8 cellular contexts compared by ENCODE assay signal in the genomic region with DNA sequence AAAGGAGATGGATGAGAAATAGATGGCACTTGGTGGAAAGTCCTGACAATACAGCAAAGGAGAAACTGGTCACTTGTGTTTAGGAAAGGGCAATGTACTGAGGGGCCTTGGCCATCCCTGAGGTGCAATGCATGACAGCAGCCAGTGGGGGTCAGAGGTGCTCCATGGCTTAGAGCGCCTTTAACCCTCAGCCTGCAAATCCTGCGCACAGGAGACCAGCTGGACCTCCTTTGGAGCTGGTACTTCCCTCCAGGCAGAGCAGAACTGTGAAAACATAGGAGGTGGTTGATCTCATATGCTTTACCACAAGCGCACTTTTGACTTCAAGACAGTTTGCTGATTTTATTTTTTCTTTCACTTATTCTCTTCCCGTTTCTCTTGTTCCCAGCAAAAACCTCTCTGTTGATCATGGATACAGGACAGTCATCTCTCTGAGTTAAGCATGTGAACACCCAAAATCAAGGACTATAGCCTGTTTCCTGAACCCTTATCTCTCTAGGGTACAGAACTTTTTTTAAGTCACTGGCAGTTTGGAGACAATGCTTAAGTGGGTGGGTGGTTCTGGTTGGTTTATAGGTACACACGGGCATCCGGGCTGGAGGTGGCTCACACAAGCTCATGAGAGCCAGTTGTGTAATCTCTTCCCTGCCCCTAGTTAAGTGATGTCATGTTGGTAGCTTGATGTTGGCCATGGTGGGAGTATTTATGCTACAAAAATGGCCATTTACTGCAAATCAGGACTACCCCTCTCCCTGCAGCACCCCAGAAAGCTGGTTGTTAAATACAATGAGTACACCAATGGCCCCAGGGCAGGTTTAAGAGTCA. TPM values are rescaled to one million over a fixed set of nuclear protein-coding genes. Genes with fewer than 3 reads are reported as not detected.
DNase-seq lines count a peak whose midpoint lies in the region; ATAC-seq and TF ChIP-seq lines count a peak whose summit lies in the region.

No MANE protein-coding gene starts in this region.

- H3K36me3 Mint-ChIP-seq in naive thymus-derived CD8-positive, alpha-beta T cell, result no peaks in the 10 kb centered on the region
- no peaks in the 10 kb centered on the region for H3K36me3 Mint-ChIP-seq in stimulated activated naive B cell treated with anti-CD40 and anti-IgM and Interleukin-4, amounts not matched to agents 10 μg/mL and 1 μg/mL and 100 μg/mL, for 72 hours

- peak overlapping the region in 5 of 10 donors; percentile 11 to 83 (median 40) for H3K27ac Mint-ChIP-seq in naive thymus-derived CD8-positive, alpha-beta T cell
- H3K27ac Mint-ChIP-seq in stimulated activated naive B cell treated with anti-CD40 and anti-IgM and Interleukin-4, amounts not matched to agents 10 μg/mL and 1 μg/mL and 100 μg/mL, for 72 hours, result peak overlapping the region; percentile 85

- TF ChIP-seq POLR2A in erythroblast (IDR thresholded peaks at IDR 0.05; ENCODE audit: low read length), result no peak

- POLR2A ChIA-PET in naive thymus-derived CD8-positive, alpha-beta T cell (lab: Charles Lee), result interaction anchor here (0.5 to 1.9 kb wide), 4 partner anchors 544 to 632 kb away, joined by 3 to 15 read pairs (median 6); a partner anchor contains a TSS

- peaks cover 0 to 8% (median 3%) of the 10 kb centered on the region in 5 donors for H3K27me3 Mint-ChIP-seq in naive thymus-derived CD8-positive, alpha-beta T cell
- H3K27me3 Mint-ChIP-seq in stimulated activated naive B cell treated with anti-CD40 and anti-IgM and Interleukin-4, amounts not matched to agents 10 μg/mL and 1 μg/mL and 100 μg/mL, for 72 hours, result peaks cover 6 to 10% of the 10 kb centered on the region in 2 donors

- ATAC-seq in GM21390 (IDR thresholded peaks at IDR 0.05; ENCODE audit: unreplicated experiment), result peak; percentile 92
- ATAC-seq in naive thymus-derived CD8-positive, alpha-beta T cell, result peak; percentile 94 to 97
- ATAC-seq in stimulated activated naive B cell treated with anti-CD40 and anti-IgM and Interleukin-4, amounts not matched to agents 10 μg/mL and 1 μg/mL and 100 μg/mL, for 72 hours (replicated peaks), result peak; percentile 89 to 91

- peak; percentile 78 for DNase-seq in D341Med (ENCODE audit: low spot score)
- DNase-seq in HT1080 (ENCODE audit: low read depth), result peak; percentile 78
- peak; percentile 26 for DNase-seq in OCI-M2 (lab: John Stamatoyannopoulos, UW; ENCODE audit: unreplicated experiment)
- DNase-seq in activated T-cell treated with anti-CD3 and anti-CD28 coated beads for 24 hours (ENCODE audit: low read depth), result peak; percentile 76
- peak; percentile 79 to 89 for DNase-seq in erythroblast (lab: John Stamatoyannopoulos, UW)
- DNase-seq in naive thymus-derived CD8-positive, alpha-beta T cell, result peak; percentile 52 to 83 (median 68)
- DNase-seq in stimulated activated naive B cell treated with anti-CD40 and anti-IgM and Interleukin-4, amounts not matched to agents 10 μg/mL and 1 μg/mL and 100 μg/mL, for 72 hours, result peak; percentile 73

- no peaks in the 10 kb centered on the region for H3K9me3 Mint-ChIP-seq in naive thymus-derived CD8-positive, alpha-beta T cell
- no peaks in the 10 kb centered on the region for H3K9me3 Mint-ChIP-seq in stimulated activated naive B cell treated with anti-CD40 and anti-IgM and Interleukin-4, amounts not matched to agents 10 μg/mL and 1 μg/mL and 100 μg/mL, for 72 hours

- H3K4me1 Mint-ChIP-seq in naive thymus-derived CD8-positive, alpha-beta T cell, result peaks cover 10 to 20% (median 12%) of the 10 kb centered on the region in 4 donors
- peaks cover 25% of the 10 kb centered on the region in 2 donors for H3K4me1 Mint-ChIP-seq in stimulated activated naive B cell treated with anti-CD40 and anti-IgM and Interleukin-4, amounts not matched to agents 10 μg/mL and 1 μg/mL and 100 μg/mL, for 72 hours

- peak overlapping the region in 8 of 10 donors; percentile 19 to 70 (median 31) for H3K4me3 Mint-ChIP-seq in naive thymus-derived CD8-positive, alpha-beta T cell
- H3K4me3 Mint-ChIP-seq in stimulated activated naive B cell treated with anti-CD40 and anti-IgM and Interleukin-4, amounts not matched to agents 10 μg/mL and 1 μg/mL and 100 μg/mL, for 72 hours, result peak overlapping the region; percentile 49 to 53

RNA-seq across cellular contexts. Expression of a gene that starts 37.6 kb away (rescaled TPM):
- total RNA-seq in HT1080 (2014; rRNA removed; shearing (Covaris generic)), result not detected in 2 replicates
- 0.05 and 0.10 TPM in 2 replicates for polyA plus RNA-seq in HT1080 (2015; cell fraction: cytosol; rRNA removed)
- polyA plus RNA-seq in HT1080 (2015; cell fraction: nucleus; rRNA removed), result not detected in 2 replicates
- not detected for total RNA-seq in naive thymus-derived CD8-positive, alpha-beta T cell
- polyA plus RNA-seq in naive thymus-derived CD8-positive, alpha-beta T cell, result 1 to 10 TPM; 1.5 to 1.6 (median 1.6) TPM

Comparison
In these comparisons a context has a peak if more than half of its experiments do, and no peak if none do; other contexts are left out.
1. Peak in every context shown above with its lines: DNase-seq and ATAC-seq.
2. DNase-seq: peak in every context shown above with its lines; median percentile 84 in erythroblast; 78 in D341Med; 78 in HT1080; 76 in activated T-cell treated with anti-CD3 and anti-CD28 coated beads for 24 hours; 73 in stimulated activated naive B cell treated with anti-CD40 and anti-IgM and Interleukin-4, amounts not matched to agents 10 μg/mL and 1 μg/mL and 100 μg/mL, for 72 hours; 68 in naive thymus-derived CD8-positive, alpha-beta T cell; 26 in OCI-M2.